1 cellular context compared by ENCODE assay signal in the genomic region with DNA sequence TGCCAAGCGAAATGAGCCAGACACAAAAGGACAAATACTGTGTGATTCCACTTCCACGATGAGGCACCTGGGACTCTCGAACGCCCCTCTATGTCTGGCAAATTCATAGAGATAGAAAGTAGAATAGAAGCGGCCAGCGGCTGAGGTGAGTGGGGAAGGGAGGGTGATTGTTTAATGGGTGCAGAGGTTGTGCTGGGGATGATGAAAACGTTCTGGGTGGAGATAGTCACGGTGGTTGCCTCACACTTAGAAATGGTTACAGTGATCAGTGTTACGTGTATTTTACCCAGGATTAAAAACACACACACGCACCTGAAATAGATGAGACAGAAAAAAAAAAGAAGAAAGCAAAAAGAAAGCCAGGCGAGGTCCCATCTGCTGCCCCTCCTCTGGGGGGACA. TPM values are rescaled to one million over a fixed set of nuclear protein-coding genes. Genes with fewer than 3 reads are reported as not detected.
"Had no signal": no experiment of that assay in that cellular context is flagged by ENCODE, and none has a peak within 500 bp of the region (broad histone marks: within the 10 kb centered on the region; RNA-seq: fewer than 3 reads in every experiment).

No MANE protein-coding gene starts in this region.

RNA-seq across cellular contexts. Expression of a gene that starts 2.9 kb away (rescaled TPM):
- total RNA-seq: mononuclear cell had no signal
